ENCODE assay signal across 31 cellular contexts in genomic region chr10:103316087-103316486, GRCh38. TPM values are rescaled to one million over a fixed set of nuclear protein-coding genes. Genes with fewer than 3 reads are reported as not detected.
"Had no signal": no experiment of that assay in that cellular context is flagged by ENCODE, and none has a peak within 500 bp of the region (broad histone marks: within the 10 kb centered on the region; RNA-seq: fewer than 3 reads in every experiment).

No MANE protein-coding gene starts in this region.

- H3K27me3 ChIP-seq: left lung, pancreas, stomach, testis, thyroid gland, transverse colon, upper lobe of left lung, vagina had no signal

- H3K4me1 ChIP-seq: left lung, lower lobe of right lung, pancreas, prostate gland, stomach, testis, thyroid gland, transverse colon, upper lobe of left lung, vagina had no signal

- H3K9me3 ChIP-seq: left lung, lower lobe of right lung, pancreas, prostate gland, stomach, testis, thyroid gland, transverse colon, upper lobe of left lung, vagina had no signal

- H3K9me3 Mint-ChIP-seq: mesothelial cell of epicardium; naive thymus-derived CD8-positive, alpha-beta T cell; nephron; neural crest cell; stimulated activated naive B cell treated with anti-CD40 and anti-IgM and Interleukin-4, amounts not matched to agents 10 μg/mL and 1 μg/mL and 100 μg/mL, for 72 hours had no signal

- DNase-seq: kidney glomerular epithelial cell; left cardiac atrium; lower lobe of right lung; mammary epithelial cell; mesenchymal stem cell; naive thymus-derived CD8-positive, alpha-beta T cell; nucleus accumbens; pancreas; posterior cingulate gyrus; retina; right cardiac atrium; stimulated activated CD4-positive, alpha-beta T cell treated with anti-CD3 and anti-CD28 coated beads, Interleukin-12 subunit alpha, Interleukin-12 subunit beta, amount 100 ng/mL, for 4 hours; stimulated activated CD4-positive, alpha-beta T cell treated with anti-CD3 and anti-CD28 coated beads, Interleukin-15, amount 100 ng/mL, for 24 hours; stimulated activated CD4-positive, alpha-beta T cell treated with anti-CD3 and anti-CD28 coated beads, Interleukin-2, amount 100 ng/mL, for 24 hours; stimulated activated CD4-positive, alpha-beta T cell treated with anti-CD3 and anti-CD28 coated beads, Interleukin-4, amount 100 ng/mL, for 1 hour; stimulated activated naive B cell treated with anti-CD40 and anti-IgM and Interleukin-4, amounts not matched to agents 10 μg/mL and 1 μg/mL and 100 μg/mL, for 72 hours; stimulated activated naive CD8-positive, alpha-beta T cell treated with anti-CD3 and anti-CD28 coated beads, Interleukin-15, Interleukin-2, amounts not matched to agents 100 U/mL and 50 U/mL, for 24 hours; stomach; testis; thyroid gland; transverse colon; upper lobe of left lung had no signal

- H3K36me3 ChIP-seq: prostate gland had no signal

- H3K4me3 Mint-ChIP-seq: mesothelial cell of epicardium; naive thymus-derived CD8-positive, alpha-beta T cell; nephron; neural crest cell; stimulated activated naive B cell treated with anti-CD40 and anti-IgM and Interleukin-4, amounts not matched to agents 10 μg/mL and 1 μg/mL and 100 μg/mL, for 72 hours had no signal

- ATAC-seq: left cardiac atrium; left lung; lower lobe of right lung; naive thymus-derived CD8-positive, alpha-beta T cell; pancreas; right cardiac atrium; sciatic nerve; stimulated activated naive B cell treated with anti-CD40 and anti-IgM and Interleukin-4, amounts not matched to agents 10 μg/mL and 1 μg/mL and 100 μg/mL, for 72 hours; stimulated activated naive CD8-positive, alpha-beta T cell treated with anti-CD3 and anti-CD28 coated beads, Interleukin-15, Interleukin-2, amounts not matched to agents 100 U/mL and 50 U/mL, for 24 hours had no signal

- H3K27me3 Mint-ChIP-seq: naive thymus-derived CD8-positive, alpha-beta T cell; stimulated activated naive B cell treated with anti-CD40 and anti-IgM and Interleukin-4, amounts not matched to agents 10 μg/mL and 1 μg/mL and 100 μg/mL, for 72 hours had no signal

- H3K4me1 Mint-ChIP-seq: mesothelial cell of epicardium; naive thymus-derived CD8-positive, alpha-beta T cell; nephron; neural crest cell; stimulated activated naive B cell treated with anti-CD40 and anti-IgM and Interleukin-4, amounts not matched to agents 10 μg/mL and 1 μg/mL and 100 μg/mL, for 72 hours had no signal

- H3K4me3 ChIP-seq: left lung, lower lobe of right lung, pancreas, prostate gland, skin epidermis, stomach, testis, thyroid gland, transverse colon, upper lobe of left lung, vagina had no signal

- H3K27ac ChIP-seq: left lung, lower lobe of right lung, pancreas, prostate gland, skin epidermis, stomach, testis, thyroid gland, transverse colon, upper lobe of left lung, vagina had no signal

- H3K27ac Mint-ChIP-seq: mesothelial cell of epicardium; nephron; stimulated activated naive B cell treated with anti-CD40 and anti-IgM and Interleukin-4, amounts not matched to agents 10 μg/mL and 1 μg/mL and 100 μg/mL, for 72 hours had no signal

RNA-seq across cellular contexts. Expression of gene INA, which starts 39.1 kb away (rescaled TPM):
- total RNA-seq: left cardiac atrium; liver; lower lobe of right lung; naive thymus-derived CD8-positive, alpha-beta T cell; right cardiac atrium; sciatic nerve had no signal
- polyA plus RNA-seq: liver; naive thymus-derived CD8-positive, alpha-beta T cell had no signal
